Comparison of ENCODE assay signal across 1 cellular context in the genomic region with DNA sequence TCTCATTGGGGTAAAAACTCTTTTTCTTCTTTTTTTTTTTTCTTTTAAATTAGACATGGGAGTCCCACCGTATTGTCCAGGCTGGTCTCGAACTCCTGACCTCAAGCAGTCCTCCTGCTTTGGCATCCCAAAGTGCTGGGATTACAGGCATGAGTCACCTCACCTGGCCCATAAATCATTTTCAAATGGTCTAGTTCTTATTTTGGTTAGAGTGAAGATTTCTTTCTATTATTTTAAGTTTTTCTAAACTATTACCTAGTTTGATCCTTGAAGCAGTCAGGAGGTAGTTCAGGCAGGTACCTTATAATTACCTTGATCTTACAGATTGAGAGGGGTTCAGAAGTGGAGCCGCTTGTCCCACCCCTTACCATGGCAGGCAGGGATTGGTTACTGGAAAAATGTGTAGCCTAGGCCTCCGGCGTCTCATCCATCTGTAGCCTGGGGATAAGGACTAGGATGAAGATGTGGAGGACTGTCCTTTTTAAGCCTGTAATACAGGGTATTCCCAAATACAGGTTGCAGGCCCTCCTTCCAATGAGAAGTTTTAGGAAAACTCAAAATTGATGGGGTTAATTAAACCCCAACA.
TF ChIP-seq lines count a peak whose summit lies in the region.

No MANE protein-coding gene starts in this region.

TF ChIP-seq in K562, 482 proteins besides CTCF, POLR2A, EP300 and RAD21 (continued from another document and continues in another):
- TF ChIP-seq, protein P1, sequence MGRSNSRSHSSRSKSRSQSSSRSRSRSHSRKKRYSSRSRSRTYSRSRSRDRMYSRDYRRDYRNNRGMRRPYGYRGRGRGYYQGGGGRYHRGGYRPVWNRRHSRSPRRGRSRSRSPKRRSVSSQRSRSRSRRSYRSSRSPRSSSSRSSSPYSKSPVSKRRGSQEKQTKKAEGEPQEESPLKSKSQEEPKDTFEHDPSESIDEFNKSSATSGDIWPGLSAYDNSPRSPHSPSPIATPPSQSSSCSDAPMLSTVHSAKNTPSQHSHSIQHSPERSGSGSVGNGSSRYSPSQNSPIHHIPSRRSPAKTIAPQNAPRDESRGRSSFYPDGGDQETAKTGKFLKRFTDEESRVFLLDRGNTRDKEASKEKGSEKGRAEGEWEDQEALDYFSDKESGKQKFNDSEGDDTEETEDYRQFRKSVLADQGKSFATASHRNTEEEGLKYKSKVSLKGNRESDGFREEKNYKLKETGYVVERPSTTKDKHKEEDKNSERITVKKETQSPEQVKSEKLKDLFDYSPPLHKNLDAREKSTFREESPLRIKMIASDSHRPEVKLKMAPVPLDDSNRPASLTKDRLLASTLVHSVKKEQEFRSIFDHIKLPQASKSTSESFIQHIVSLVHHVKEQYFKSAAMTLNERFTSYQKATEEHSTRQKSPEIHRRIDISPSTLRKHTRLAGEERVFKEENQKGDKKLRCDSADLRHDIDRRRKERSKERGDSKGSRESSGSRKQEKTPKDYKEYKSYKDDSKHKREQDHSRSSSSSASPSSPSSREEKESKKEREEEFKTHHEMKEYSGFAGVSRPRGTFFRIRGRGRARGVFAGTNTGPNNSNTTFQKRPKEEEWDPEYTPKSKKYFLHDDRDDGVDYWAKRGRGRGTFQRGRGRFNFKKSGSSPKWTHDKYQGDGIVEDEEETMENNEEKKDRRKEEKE (IDR thresholded peaks at IDR 0.05; ENCODE audit: borderline replicate concordance in 1 of 2, control insufficient read depth in 1 of 2, low read depth in 2 of 2, low read length in 1 of 2): no peak
- peak; percentile 85 for TF ChIP-seq JUND (IDR thresholded peaks at IDR 0.05; ENCODE audit: borderline replicate concordance, low read depth, low read length)
- TF ChIP-seq JUND (tag; IDR thresholded peaks at IDR 0.05; ENCODE audit: borderline replicate concordance, low read depth, low read length): peak; percentile 86; the same call in 2 of the 3 replicates
- TF ChIP-seq ZKSCAN1 (IDR thresholded peaks at IDR 0.05; ENCODE audit: low read depth, low read length): no peak
- TF ChIP-seq ZNF584 (CRISPR knock-in tag; IDR thresholded peaks at IDR 0.05; ENCODE audit: low read depth): no peak
- TF ChIP-seq, protein P2, sequence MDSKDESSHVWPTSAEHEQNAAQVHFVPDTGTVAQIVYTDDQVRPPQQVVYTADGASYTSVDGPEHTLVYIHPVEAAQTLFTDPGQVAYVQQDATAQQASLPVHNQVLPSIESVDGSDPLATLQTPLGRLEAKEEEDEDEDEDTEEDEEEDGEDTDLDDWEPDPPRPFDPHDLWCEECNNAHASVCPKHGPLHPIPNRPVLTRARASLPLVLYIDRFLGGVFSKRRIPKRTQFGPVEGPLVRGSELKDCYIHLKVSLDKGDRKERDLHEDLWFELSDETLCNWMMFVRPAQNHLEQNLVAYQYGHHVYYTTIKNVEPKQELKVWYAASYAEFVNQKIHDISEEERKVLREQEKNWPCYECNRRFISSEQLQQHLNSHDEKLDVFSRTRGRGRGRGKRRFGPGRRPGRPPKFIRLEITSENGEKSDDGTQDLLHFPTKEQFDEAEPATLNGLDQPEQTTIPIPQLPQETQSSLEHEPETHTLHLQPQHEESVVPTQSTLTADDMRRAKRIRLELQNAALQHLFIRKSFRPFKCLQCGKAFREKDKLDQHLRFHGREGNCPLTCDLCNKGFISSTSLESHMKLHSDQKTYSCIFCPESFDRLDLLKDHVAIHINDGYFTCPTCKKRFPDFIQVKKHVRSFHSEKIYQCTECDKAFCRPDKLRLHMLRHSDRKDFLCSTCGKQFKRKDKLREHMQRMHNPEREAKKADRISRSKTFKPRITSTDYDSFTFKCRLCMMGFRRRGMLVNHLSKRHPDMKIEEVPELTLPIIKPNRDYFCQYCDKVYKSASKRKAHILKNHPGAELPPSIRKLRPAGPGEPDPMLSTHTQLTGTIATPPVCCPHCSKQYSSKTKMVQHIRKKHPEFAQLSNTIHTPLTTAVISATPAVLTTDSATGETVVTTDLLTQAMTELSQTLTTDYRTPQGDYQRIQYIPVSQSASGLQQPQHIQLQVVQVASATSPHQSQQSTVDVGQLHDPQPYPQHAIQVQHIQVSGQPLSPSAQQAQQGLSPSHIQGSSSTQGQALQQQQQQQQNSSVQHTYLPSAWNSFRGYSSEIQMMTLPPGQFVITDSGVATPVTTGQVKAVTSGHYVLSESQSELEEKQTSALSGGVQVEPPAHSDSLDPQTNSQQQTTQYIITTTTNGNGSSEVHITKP (IDR thresholded peaks at IDR 0.05; ENCODE audit: partially characterized antibody): no peak
- TF ChIP-seq, protein P3, sequence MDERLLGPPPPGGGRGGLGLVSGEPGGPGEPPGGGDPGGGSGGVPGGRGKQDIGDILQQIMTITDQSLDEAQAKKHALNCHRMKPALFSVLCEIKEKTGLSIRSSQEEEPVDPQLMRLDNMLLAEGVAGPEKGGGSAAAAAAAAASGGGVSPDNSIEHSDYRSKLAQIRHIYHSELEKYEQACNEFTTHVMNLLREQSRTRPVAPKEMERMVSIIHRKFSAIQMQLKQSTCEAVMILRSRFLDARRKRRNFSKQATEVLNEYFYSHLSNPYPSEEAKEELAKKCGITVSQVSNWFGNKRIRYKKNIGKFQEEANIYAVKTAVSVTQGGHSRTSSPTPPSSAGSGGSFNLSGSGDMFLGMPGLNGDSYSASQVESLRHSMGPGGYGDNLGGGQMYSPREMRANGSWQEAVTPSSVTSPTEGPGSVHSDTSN (CRISPR knock-in tag; IDR thresholded peaks at IDR 0.05; ENCODE audit: low read depth): no peak
- TF ChIP-seq, protein P3 (tag; conservative IDR thresholded peaks at IDR 0.05; ENCODE audit: low read depth): peak; percentile 85
- TF ChIP-seq ZNF431 (CRISPR knock-in tag; IDR thresholded peaks at IDR 0.05): no peak
- no peak for TF ChIP-seq ZNF785 (CRISPR knock-in tag; IDR thresholded peaks at IDR 0.05)
- no peak for TF ChIP-seq MYBL2 (IDR thresholded peaks at IDR 0.05; ENCODE audit: low read depth)
- TF ChIP-seq MYBL2 (CRISPR knock-in tag; IDR thresholded peaks at IDR 0.05; ENCODE audit: borderline replicate concordance): no peak
- TF ChIP-seq ZFX (CRISPR knock-in tag; IDR thresholded peaks at IDR 0.05): no peak
- TF ChIP-seq ZNF830 (CRISPR knock-in tag; IDR thresholded peaks at IDR 0.05): no peak
- TF ChIP-seq, protein P4, sequence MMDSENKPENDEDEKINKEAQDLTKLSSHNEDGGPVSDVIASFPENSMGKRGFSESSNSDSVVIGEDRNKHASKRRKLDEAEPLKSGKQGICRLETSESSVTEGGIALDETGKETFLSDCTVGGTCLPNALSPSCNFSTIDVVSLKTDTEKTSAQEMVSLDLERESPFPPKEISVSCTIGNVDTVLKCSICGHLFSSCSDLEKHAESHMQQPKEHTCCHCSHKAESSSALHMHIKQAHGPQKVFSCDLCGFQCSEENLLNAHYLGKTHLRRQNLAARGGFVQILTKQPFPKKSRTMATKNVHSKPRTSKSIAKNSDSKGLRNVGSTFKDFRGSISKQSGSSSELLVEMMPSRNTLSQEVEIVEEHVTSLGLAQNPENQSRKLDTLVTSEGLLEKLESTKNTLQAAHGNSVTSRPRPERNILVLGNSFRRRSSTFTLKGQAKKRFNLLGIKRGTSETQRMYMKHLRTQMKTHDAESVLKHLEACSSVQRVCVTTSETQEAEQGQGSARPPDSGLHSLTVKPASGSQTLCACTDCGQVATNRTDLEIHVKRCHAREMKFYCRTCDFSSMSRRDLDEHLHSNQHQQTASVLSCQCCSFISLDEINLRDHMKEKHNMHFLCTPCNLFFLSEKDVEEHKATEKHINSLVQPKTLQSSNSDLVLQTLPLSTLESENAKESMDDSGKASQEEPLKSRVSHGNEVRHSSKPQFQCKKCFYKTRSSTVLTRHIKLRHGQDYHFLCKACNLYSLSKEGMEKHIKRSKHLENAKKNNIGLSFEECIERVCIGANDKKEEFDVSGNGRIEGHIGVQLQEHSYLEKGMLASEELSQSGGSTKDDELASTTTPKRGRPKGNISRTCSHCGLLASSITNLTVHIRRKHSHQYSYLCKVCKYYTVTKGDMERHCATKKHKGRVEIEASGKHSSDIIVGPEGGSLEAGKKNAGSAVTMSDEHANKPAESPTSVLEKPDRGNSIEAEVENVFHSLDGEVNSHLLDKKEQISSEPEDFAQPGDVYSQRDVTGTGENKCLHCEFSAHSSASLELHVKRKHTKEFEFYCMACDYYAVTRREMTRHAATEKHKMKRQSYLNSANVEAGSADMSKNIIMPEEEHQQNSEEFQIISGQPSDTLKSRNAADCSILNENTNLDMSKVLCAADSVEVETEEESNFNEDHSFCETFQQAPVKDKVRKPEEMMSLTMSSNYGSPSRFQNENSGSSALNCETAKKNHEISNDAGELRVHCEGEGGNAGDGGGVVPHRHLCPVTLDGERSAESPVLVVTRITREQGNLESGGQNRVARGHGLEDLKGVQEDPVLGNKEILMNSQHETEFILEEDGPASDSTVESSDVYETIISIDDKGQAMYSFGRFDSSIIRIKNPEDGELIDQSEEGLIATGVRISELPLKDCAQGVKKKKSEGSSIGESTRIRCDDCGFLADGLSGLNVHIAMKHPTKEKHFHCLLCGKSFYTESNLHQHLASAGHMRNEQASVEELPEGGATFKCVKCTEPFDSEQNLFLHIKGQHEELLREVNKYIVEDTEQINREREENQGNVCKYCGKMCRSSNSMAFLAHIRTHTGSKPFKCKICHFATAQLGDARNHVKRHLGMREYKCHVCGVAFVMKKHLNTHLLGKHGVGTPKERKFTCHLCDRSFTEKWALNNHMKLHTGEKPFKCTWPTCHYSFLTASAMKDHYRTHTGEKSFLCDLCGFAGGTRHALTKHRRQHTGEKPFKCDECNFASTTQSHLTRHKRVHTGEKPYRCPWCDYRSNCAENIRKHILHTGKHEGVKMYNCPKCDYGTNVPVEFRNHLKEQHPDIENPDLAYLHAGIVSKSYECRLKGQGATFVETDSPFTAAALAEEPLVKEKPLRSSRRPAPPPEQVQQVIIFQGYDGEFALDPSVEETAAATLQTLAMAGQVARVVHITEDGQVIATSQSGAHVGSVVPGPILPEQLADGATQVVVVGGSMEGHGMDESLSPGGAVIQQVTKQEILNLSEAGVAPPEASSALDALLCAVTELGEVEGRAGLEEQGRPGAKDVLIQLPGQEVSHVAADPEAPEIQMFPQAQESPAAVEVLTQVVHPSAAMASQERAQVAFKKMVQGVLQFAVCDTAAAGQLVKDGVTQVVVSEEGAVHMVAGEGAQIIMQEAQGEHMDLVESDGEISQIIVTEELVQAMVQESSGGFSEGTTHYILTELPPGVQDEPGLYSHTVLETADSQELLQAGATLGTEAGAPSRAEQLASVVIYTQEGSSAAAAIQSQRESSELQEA (IDR thresholded peaks at IDR 0.05; ENCODE audit: low read depth): no peak
- TF ChIP-seq NR4A1 (CRISPR knock-in tag; IDR thresholded peaks at IDR 0.05): no peak
- no peak for TF ChIP-seq NR4A1 (tag; IDR thresholded peaks at IDR 0.05)
- TF ChIP-seq CBFB (CRISPR knock-in tag; IDR thresholded peaks at IDR 0.05): no peak
- TF ChIP-seq, protein P5, sequence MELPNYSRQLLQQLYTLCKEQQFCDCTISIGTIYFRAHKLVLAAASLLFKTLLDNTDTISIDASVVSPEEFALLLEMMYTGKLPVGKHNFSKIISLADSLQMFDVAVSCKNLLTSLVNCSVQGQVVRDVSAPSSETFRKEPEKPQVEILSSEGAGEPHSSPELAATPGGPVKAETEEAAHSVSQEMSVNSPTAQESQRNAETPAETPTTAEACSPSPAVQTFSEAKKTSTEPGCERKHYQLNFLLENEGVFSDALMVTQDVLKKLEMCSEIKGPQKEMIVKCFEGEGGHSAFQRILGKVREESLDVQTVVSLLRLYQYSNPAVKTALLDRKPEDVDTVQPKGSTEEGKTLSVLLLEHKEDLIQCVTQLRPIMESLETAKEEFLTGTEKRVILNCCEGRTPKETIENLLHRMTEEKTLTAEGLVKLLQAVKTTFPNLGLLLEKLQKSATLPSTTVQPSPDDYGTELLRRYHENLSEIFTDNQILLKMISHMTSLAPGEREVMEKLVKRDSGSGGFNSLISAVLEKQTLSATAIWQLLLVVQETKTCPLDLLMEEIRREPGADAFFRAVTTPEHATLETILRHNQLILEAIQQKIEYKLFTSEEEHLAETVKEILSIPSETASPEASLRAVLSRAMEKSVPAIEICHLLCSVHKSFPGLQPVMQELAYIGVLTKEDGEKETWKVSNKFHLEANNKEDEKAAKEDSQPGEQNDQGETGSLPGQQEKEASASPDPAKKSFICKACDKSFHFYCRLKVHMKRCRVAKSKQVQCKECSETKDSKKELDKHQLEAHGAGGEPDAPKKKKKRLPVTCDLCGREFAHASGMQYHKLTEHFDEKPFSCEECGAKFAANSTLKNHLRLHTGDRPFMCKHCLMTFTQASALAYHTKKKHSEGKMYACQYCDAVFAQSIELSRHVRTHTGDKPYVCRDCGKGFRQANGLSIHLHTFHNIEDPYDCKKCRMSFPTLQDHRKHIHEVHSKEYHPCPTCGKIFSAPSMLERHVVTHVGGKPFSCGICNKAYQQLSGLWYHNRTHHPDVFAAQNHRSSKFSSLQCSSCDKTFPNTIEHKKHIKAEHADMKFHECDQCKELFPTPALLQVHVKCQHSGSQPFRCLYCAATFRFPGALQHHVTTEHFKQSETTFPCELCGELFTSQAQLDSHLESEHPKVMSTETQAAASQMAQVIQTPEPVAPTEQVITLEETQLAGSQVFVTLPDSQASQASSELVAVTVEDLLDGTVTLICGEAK (IDR thresholded peaks at IDR 0.05): no peak
- TF ChIP-seq, protein P5 (CRISPR knock-in tag; IDR thresholded peaks at IDR 0.05): no peak
- TF ChIP-seq SMARCC2 (IDR thresholded peaks at IDR 0.05; ENCODE audit: low read depth): peak; percentile 51; the same call in 1 of the 2 replicates
- no peak for TF ChIP-seq NCOA1 (IDR thresholded peaks at IDR 0.05; ENCODE audit: low read depth)
